In the genomic region with DNA sequence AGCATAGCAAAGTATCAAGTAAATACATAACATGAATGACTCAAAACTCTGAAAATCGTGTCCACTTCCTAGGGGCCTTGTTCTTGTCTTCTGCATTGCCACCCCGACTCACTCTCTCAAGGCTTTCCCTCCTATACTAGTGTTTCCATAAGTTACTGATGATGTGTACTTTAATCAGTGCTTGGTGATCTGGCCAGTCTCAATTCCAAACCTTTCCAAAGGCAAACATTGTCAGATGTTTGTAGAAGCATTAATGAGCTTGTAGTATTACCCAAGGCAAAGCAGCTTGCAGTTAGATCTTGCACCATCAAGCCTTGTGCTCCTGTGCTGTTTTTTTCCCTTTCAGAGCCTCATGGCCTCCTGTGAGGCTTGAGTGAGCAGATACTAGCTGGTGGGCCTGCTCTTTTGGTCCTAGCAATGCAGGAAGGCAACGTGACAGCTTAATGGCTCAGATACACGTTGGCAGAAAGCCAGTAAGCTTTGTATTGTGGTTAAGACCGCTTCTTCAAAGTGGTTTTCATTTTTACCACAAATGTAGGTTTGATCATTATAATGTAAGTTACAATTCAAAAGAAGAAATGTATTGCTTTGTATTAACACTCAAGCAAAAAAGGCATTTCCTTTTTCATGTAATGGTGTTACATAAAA, we compare ENCODE assay signal across 9 cellular contexts. TPM values are rescaled to one million over a fixed set of nuclear protein-coding genes. Genes with fewer than 3 reads are reported as not detected.
DNase-seq lines count a peak whose midpoint lies in the region; ATAC-seq and TF ChIP-seq lines count a peak whose summit lies in the region.
"Had no signal": no experiment of that assay in that cellular context is flagged by ENCODE, and none has a peak within 500 bp of the region (broad histone marks: within the 10 kb centered on the region; RNA-seq: fewer than 3 reads in every experiment).

No MANE protein-coding gene starts in this region.

- CTCF ChIA-PET in activated CD4-positive, alpha-beta T cell treated with anti-CD3 and anti-CD28 coated beads for 36 hours (lab: Charles Lee), result interaction anchor here (0.8 to 2.2 kb wide), 7 partner anchors 8 to 47 kb away, joined by 3 to 9 read pairs (median 3); no protein-coding TSS in a partner anchor

- H3K4me3 Mint-ChIP-seq in activated CD4-positive, alpha-beta T cell treated with anti-CD3 and anti-CD28 coated beads for 36 hours, result no peak overlapping the region

- intact Hi-C loops in activated CD4-positive, alpha-beta T cell treated with anti-CD3 and anti-CD28 coated beads for 36 hours (cut with DNase I, micrococcal nuclease), result loop anchor here in 1 of 2 experiments (5.0 kb wide), 1 partner anchor 50 kb away; the partner anchor contains the start of gene RBPJ

- no peaks in the 10 kb centered on the region for H3K9me3 Mint-ChIP-seq in activated CD4-positive, alpha-beta T cell treated with anti-CD3 and anti-CD28 coated beads for 36 hours (ENCODE audit: low read depth)

- peaks cover 63% of the 10 kb centered on the region for H3K4me1 Mint-ChIP-seq in activated CD4-positive, alpha-beta T cell treated with anti-CD3 and anti-CD28 coated beads for 36 hours

- TF ChIP-seq CTCF in AG10803 (conservative IDR thresholded peaks at IDR 0.05; ENCODE audit: low read length) (no peak), epithelial cell of esophagus (IDR thresholded peaks at IDR 0.05; ENCODE audit: insufficient read depth, low read depth, low read length, missing control alignments) (no peak)

- H3K36me3 Mint-ChIP-seq in activated CD4-positive, alpha-beta T cell treated with anti-CD3 and anti-CD28 coated beads for 36 hours (ENCODE audit: low read depth), result peaks cover 31% of the 10 kb centered on the region

- peak; percentile 54 for DNase-seq in AG10803 (ENCODE audit: low read depth)
- peak; percentile 76 for DNase-seq in NCI-H187 treated with DMSO at 0.1 percent for 48 hours (lab: John Stamatoyannopoulos, UW)
- peak; percentile 54 for DNase-seq in activated CD4-positive, alpha-beta T cell treated with anti-CD3 and anti-CD28 coated beads for 36 hours
- peak; percentile 59 for DNase-seq in epithelial cell of esophagus (ENCODE audit: low read depth)
- peak; percentile 44 for DNase-seq in skeletal muscle cell (ENCODE audit: low read depth)
- DNase-seq in COLO829 (ENCODE audit: low spot score), result no peak
- DNase-seq: right cardiac atrium had no signal

- POLR2A ChIA-PET in activated CD4-positive, alpha-beta T cell treated with anti-CD3 and anti-CD28 coated beads for 36 hours (lab: Charles Lee), result no interaction called here

- no peak overlapping the region for H3K27ac Mint-ChIP-seq in activated CD4-positive, alpha-beta T cell treated with anti-CD3 and anti-CD28 coated beads for 36 hours

- no peaks in the 10 kb centered on the region for H3K27me3 Mint-ChIP-seq in activated CD4-positive, alpha-beta T cell treated with anti-CD3 and anti-CD28 coated beads for 36 hours

- no peak overlapping the region for H3K4me3 ChIP-seq in AG10803 (ENCODE audit: low read length)
- no peak overlapping the region for H3K4me3 ChIP-seq in epithelial cell of esophagus (ENCODE audit: low read length)
- no peak overlapping the region for H3K4me3 ChIP-seq in skeletal muscle cell (ENCODE audit: low read depth, low read length)

- peak; percentile 98 for ATAC-seq in GM18511 (IDR thresholded peaks at IDR 0.05; ENCODE audit: unreplicated experiment)
- ATAC-seq in HG02943 (IDR thresholded peaks at IDR 0.05; ENCODE audit: low read depth, unreplicated experiment), result peak; percentile 90
- ATAC-seq in activated CD4-positive, alpha-beta T cell treated with anti-CD3 and anti-CD28 coated beads for 36 hours, result peak; percentile 84

RNA-seq across cellular contexts. Expression of gene RBPJ, which starts 51.8 kb away (rescaled TPM):
- total RNA-seq in activated CD4-positive, alpha-beta T cell treated with anti-CD3 and anti-CD28 coated beads for 36 hours, result 100 to 1,000 TPM; 171 to 180 TPM
